1 cellular context compared by ENCODE assay signal in the genomic region with DNA sequence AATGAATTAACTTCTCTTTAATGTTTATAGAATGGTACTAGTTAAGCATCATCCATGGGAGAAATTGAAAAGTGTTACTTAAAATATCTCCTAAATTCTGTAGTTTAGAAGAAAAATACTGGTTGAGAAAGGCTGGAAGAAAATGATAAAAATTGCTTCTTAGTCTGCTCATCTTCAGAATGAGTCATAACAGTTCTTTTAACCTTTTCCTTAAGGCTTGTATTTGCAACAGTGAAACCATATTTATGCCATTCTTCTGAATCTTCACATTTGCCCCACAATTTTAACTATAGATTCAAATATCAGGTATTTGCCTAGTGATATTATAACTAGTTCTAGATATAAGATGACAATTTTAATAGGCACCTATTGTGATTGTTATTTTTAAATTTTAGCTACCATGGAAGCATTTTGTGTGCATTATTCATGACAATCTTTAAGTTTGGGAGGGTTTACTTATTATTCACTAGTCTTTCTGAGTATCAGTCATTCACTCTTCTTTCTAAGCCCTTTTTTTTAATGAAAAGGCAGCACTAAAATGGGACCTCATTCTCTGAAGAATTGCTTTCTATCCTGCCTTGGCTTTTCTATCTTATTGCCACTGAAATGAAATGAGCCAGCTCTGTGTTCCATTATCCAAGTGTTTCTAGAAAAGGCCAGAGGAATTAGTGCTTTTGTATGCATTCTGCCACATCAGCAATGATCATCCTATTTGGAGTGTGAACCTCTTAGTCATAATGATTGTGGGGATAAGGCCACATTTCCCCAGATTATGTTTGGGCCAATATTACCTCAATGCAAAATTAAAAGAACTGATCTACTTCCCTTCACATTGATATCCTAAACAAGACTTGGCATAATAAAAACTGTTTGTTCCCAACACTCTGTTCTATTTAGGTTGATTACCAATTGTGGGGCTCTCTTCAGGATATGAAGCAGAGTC.
TF ChIP-seq lines count a peak whose summit lies in the region.

No MANE protein-coding gene starts in this region.

TF ChIP-seq in K562, 482 proteins besides CTCF, POLR2A, EP300 and RAD21 (continued from another document and continues in another):
- TF ChIP-seq PHF21A (IDR thresholded peaks at IDR 0.05; ENCODE audit: borderline replicate concordance, low read depth): no peak
- no peak for TF ChIP-seq NCOA4 (IDR thresholded peaks at IDR 0.05; ENCODE audit: partially characterized antibody)
- TF ChIP-seq HDAC2 (IDR thresholded peaks at IDR 0.05): no peak
- TF ChIP-seq, protein P1, sequence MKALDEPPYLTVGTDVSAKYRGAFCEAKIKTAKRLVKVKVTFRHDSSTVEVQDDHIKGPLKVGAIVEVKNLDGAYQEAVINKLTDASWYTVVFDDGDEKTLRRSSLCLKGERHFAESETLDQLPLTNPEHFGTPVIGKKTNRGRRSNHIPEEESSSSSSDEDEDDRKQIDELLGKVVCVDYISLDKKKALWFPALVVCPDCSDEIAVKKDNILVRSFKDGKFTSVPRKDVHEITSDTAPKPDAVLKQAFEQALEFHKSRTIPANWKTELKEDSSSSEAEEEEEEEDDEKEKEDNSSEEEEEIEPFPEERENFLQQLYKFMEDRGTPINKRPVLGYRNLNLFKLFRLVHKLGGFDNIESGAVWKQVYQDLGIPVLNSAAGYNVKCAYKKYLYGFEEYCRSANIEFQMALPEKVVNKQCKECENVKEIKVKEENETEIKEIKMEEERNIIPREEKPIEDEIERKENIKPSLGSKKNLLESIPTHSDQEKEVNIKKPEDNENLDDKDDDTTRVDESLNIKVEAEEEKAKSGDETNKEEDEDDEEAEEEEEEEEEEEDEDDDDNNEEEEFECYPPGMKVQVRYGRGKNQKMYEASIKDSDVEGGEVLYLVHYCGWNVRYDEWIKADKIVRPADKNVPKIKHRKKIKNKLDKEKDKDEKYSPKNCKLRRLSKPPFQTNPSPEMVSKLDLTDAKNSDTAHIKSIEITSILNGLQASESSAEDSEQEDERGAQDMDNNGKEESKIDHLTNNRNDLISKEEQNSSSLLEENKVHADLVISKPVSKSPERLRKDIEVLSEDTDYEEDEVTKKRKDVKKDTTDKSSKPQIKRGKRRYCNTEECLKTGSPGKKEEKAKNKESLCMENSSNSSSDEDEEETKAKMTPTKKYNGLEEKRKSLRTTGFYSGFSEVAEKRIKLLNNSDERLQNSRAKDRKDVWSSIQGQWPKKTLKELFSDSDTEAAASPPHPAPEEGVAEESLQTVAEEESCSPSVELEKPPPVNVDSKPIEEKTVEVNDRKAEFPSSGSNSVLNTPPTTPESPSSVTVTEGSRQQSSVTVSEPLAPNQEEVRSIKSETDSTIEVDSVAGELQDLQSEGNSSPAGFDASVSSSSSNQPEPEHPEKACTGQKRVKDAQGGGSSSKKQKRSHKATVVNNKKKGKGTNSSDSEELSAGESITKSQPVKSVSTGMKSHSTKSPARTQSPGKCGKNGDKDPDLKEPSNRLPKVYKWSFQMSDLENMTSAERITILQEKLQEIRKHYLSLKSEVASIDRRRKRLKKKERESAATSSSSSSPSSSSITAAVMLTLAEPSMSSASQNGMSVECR (CRISPR knock-in tag; IDR thresholded peaks at IDR 0.05): no peak
- TF ChIP-seq, protein P2, sequence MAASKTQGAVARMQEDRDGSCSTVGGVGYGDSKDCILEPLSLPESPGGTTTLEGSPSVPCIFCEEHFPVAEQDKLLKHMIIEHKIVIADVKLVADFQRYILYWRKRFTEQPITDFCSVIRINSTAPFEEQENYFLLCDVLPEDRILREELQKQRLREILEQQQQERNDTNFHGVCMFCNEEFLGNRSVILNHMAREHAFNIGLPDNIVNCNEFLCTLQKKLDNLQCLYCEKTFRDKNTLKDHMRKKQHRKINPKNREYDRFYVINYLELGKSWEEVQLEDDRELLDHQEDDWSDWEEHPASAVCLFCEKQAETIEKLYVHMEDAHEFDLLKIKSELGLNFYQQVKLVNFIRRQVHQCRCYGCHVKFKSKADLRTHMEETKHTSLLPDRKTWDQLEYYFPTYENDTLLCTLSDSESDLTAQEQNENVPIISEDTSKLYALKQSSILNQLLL (CRISPR knock-in tag; IDR thresholded peaks at IDR 0.05; ENCODE audit: borderline replicate concordance): no peak
- TF ChIP-seq NUFIP1 (IDR thresholded peaks at IDR 0.05; ENCODE audit: partially characterized antibody): no peak
- TF ChIP-seq POLR2AphosphoS2 (IDR thresholded peaks at IDR 0.05; ENCODE audit: low read length): peak; percentile 53
- peak; percentile 53 for TF ChIP-seq SUPT5H (IDR thresholded peaks at IDR 0.05)
- TF ChIP-seq, protein P3, sequence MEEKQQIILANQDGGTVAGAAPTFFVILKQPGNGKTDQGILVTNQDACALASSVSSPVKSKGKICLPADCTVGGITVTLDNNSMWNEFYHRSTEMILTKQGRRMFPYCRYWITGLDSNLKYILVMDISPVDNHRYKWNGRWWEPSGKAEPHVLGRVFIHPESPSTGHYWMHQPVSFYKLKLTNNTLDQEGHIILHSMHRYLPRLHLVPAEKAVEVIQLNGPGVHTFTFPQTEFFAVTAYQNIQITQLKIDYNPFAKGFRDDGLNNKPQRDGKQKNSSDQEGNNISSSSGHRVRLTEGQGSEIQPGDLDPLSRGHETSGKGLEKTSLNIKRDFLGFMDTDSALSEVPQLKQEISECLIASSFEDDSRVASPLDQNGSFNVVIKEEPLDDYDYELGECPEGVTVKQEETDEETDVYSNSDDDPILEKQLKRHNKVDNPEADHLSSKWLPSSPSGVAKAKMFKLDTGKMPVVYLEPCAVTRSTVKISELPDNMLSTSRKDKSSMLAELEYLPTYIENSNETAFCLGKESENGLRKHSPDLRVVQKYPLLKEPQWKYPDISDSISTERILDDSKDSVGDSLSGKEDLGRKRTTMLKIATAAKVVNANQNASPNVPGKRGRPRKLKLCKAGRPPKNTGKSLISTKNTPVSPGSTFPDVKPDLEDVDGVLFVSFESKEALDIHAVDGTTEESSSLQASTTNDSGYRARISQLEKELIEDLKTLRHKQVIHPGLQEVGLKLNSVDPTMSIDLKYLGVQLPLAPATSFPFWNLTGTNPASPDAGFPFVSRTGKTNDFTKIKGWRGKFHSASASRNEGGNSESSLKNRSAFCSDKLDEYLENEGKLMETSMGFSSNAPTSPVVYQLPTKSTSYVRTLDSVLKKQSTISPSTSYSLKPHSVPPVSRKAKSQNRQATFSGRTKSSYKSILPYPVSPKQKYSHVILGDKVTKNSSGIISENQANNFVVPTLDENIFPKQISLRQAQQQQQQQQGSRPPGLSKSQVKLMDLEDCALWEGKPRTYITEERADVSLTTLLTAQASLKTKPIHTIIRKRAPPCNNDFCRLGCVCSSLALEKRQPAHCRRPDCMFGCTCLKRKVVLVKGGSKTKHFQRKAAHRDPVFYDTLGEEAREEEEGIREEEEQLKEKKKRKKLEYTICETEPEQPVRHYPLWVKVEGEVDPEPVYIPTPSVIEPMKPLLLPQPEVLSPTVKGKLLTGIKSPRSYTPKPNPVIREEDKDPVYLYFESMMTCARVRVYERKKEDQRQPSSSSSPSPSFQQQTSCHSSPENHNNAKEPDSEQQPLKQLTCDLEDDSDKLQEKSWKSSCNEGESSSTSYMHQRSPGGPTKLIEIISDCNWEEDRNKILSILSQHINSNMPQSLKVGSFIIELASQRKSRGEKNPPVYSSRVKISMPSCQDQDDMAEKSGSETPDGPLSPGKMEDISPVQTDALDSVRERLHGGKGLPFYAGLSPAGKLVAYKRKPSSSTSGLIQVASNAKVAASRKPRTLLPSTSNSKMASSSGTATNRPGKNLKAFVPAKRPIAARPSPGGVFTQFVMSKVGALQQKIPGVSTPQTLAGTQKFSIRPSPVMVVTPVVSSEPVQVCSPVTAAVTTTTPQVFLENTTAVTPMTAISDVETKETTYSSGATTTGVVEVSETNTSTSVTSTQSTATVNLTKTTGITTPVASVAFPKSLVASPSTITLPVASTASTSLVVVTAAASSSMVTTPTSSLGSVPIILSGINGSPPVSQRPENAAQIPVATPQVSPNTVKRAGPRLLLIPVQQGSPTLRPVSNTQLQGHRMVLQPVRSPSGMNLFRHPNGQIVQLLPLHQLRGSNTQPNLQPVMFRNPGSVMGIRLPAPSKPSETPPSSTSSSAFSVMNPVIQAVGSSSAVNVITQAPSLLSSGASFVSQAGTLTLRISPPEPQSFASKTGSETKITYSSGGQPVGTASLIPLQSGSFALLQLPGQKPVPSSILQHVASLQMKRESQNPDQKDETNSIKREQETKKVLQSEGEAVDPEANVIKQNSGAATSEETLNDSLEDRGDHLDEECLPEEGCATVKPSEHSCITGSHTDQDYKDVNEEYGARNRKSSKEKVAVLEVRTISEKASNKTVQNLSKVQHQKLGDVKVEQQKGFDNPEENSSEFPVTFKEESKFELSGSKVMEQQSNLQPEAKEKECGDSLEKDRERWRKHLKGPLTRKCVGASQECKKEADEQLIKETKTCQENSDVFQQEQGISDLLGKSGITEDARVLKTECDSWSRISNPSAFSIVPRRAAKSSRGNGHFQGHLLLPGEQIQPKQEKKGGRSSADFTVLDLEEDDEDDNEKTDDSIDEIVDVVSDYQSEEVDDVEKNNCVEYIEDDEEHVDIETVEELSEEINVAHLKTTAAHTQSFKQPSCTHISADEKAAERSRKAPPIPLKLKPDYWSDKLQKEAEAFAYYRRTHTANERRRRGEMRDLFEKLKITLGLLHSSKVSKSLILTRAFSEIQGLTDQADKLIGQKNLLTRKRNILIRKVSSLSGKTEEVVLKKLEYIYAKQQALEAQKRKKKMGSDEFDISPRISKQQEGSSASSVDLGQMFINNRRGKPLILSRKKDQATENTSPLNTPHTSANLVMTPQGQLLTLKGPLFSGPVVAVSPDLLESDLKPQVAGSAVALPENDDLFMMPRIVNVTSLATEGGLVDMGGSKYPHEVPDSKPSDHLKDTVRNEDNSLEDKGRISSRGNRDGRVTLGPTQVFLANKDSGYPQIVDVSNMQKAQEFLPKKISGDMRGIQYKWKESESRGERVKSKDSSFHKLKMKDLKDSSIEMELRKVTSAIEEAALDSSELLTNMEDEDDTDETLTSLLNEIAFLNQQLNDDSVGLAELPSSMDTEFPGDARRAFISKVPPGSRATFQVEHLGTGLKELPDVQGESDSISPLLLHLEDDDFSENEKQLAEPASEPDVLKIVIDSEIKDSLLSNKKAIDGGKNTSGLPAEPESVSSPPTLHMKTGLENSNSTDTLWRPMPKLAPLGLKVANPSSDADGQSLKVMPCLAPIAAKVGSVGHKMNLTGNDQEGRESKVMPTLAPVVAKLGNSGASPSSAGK (IDR thresholded peaks at IDR 0.05): no peak
- no peak for TF ChIP-seq FOXJ3 (CRISPR knock-in tag; IDR thresholded peaks at IDR 0.05)
- no peak for TF ChIP-seq IRF2 (CRISPR knock-in tag; IDR thresholded peaks at IDR 0.05)
- TF ChIP-seq, protein P4, sequence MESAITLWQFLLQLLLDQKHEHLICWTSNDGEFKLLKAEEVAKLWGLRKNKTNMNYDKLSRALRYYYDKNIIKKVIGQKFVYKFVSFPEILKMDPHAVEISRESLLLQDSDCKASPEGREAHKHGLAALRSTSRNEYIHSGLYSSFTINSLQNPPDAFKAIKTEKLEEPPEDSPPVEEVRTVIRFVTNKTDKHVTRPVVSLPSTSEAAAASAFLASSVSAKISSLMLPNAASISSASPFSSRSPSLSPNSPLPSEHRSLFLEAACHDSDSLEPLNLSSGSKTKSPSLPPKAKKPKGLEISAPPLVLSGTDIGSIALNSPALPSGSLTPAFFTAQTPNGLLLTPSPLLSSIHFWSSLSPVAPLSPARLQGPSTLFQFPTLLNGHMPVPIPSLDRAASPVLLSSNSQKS (CRISPR knock-in tag; IDR thresholded peaks at IDR 0.05): no peak
- TF ChIP-seq, protein P5, sequence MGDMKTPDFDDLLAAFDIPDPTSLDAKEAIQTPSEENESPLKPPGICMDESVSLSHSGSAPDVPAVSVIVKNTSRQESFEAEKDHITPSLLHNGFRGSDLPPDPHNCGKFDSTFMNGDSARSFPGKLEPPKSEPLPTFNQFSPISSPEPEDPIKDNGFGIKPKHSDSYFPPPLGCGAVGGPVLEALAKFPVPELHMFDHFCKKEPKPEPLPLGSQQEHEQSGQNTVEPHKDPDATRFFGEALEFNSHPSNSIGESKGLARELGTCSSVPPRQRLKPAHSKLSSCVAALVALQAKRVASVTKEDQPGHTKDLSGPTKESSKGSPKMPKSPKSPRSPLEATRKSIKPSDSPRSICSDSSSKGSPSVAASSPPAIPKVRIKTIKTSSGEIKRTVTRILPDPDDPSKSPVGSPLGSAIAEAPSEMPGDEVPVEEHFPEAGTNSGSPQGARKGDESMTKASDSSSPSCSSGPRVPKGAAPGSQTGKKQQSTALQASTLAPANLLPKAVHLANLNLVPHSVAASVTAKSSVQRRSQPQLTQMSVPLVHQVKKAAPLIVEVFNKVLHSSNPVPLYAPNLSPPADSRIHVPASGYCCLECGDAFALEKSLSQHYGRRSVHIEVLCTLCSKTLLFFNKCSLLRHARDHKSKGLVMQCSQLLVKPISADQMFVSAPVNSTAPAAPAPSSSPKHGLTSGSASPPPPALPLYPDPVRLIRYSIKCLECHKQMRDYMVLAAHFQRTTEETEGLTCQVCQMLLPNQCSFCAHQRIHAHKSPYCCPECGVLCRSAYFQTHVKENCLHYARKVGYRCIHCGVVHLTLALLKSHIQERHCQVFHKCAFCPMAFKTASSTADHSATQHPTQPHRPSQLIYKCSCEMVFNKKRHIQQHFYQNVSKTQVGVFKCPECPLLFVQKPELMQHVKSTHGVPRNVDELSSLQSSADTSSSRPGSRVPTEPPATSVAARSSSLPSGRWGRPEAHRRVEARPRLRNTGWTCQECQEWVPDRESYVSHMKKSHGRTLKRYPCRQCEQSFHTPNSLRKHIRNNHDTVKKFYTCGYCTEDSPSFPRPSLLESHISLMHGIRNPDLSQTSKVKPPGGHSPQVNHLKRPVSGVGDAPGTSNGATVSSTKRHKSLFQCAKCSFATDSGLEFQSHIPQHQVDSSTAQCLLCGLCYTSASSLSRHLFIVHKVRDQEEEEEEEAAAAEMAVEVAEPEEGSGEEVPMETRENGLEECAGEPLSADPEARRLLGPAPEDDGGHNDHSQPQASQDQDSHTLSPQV (IDR thresholded peaks at IDR 0.05): peak; percentile 53; the same call in 1 of the 2 replicates
- TF ChIP-seq SRSF7 (optimal IDR thresholded peaks at IDR 0.05; ENCODE audit: low read depth, low read length): no peak
- TF ChIP-seq DDX20 (tag; IDR thresholded peaks at IDR 0.05; ENCODE audit: low read depth): no peak
- TF ChIP-seq ZNF124 (CRISPR knock-in tag; IDR thresholded peaks at IDR 0.05): no peak
- no peak for TF ChIP-seq ZNF212 (CRISPR knock-in tag; IDR thresholded peaks at IDR 0.05)
- TF ChIP-seq ZNF146 (CRISPR knock-in tag; IDR thresholded peaks at IDR 0.05; ENCODE audit: unreplicated experiment): no peak
- TF ChIP-seq, protein P6, sequence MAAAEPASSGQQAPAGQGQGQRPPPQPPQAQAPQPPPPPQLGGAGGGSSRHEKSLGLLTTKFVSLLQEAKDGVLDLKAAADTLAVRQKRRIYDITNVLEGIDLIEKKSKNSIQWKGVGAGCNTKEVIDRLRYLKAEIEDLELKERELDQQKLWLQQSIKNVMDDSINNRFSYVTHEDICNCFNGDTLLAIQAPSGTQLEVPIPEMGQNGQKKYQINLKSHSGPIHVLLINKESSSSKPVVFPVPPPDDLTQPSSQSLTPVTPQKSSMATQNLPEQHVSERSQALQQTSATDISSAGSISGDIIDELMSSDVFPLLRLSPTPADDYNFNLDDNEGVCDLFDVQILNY (CRISPR knock-in tag; IDR thresholded peaks at IDR 0.05): no peak
- no peak for TF ChIP-seq SNIP1 (IDR thresholded peaks at IDR 0.05; ENCODE audit: low read depth)
- TF ChIP-seq, protein P7, sequence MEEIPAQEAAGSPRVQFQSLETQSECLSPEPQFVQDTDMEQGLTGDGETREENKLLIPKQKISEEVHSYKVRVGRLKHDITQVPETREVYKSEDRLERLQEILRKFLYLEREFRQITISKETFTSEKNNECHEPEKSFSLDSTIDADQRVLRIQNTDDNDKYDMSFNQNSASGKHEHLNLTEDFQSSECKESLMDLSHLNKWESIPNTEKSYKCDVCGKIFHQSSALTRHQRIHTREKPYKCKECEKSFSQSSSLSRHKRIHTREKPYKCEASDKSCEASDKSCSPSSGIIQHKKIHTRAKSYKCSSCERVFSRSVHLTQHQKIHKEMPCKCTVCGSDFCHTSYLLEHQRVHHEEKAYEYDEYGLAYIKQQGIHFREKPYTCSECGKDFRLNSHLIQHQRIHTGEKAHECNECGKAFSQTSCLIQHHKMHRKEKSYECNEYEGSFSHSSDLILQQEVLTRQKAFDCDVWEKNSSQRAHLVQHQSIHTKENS (CRISPR knock-in tag; IDR thresholded peaks at IDR 0.05): no peak
- no peak for TF ChIP-seq L3MBTL2 (IDR thresholded peaks at IDR 0.05)
